In the genomic region with DNA sequence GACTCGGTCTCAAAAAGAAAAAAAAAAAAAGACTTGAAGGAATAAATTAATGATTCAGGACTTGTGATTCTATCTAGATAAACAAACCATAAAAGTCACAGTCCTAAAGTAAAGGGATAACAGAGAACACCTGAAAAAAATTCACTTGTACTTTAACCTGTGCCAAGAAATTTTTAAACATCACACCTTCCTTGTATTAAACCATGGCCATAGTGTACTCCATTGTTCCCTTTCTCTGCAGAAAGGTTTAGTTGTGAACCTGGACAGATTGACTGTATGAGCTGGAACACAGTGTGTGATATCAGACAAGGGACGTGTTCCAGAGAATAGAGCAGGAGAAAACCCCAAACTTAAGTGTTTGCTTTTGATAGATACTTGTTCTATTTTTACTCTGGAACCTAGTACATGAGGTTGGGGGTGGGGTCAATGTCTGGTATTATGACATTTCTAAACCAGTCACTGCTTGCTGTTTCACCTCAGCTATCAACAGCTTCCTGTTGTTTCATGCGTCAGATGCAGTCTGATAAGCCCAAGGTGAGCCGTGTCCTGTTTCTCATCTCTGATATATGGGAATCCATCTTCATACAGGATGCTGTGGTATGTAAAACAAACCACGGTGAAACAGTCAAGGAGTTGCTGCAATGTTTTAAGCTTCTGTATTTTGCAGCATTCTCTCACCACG, we compare ENCODE assay signal across 8 cellular contexts.
DNase-seq lines count a peak whose midpoint lies in the region; ATAC-seq and TF ChIP-seq lines count a peak whose summit lies in the region.

No MANE protein-coding gene starts in this region.

- POLR2A ChIA-PET in naive thymus-derived CD8-positive, alpha-beta T cell (lab: Charles Lee), result interaction anchor here (0.8 to 2.8 kb wide), 5 partner anchors 11 to 74 kb away, joined by 3 to 11 read pairs (median 4); no protein-coding TSS in a partner anchor

- TF ChIP-seq CTCF in GM12875 (IDR thresholded peaks at IDR 0.05; ENCODE audit: borderline replicate concordance, insufficient read depth, low read depth, low read length) (no peak), CD14-positive monocyte (IDR thresholded peaks at IDR 0.05) (no peak)

- H3K36me3 ChIP-seq in H7 (replicated peaks; ENCODE audit: control insufficient read depth, insufficient read depth, low read length), result no peaks in the 10 kb centered on the region

- ATAC-seq in HG02610 (IDR thresholded peaks at IDR 0.05; ENCODE audit: unreplicated experiment) (peak; percentile 86), GM18517 (IDR thresholded peaks at IDR 0.05; ENCODE audit: unreplicated experiment) (no peak)
- peak; percentile 96 to 98 for ATAC-seq in naive thymus-derived CD8-positive, alpha-beta T cell

- peaks cover 0 to 7% (median under 1%) of the 10 kb centered on the region in 9 donors for H3K9me3 Mint-ChIP-seq in naive thymus-derived CD8-positive, alpha-beta T cell
- H3K9me3 Mint-ChIP-seq in CD14-positive monocyte, result peaks cover 0 to 6% (median 3%) of the 10 kb centered on the region in 7 donors

- H3K27me3 Mint-ChIP-seq in naive thymus-derived CD8-positive, alpha-beta T cell, result no peaks in the 10 kb centered on the region
- H3K27me3 Mint-ChIP-seq in CD14-positive monocyte (ENCODE audit: low read depth in 3 of 3), result peaks cover 0 to 1% (median 0%) of the 10 kb centered on the region in 3 donors

- H3K4me3 ChIP-seq in GM12875 (ENCODE audit: low read depth, low read length), result peak overlapping the region; percentile 21
- H3K4me3 ChIP-seq in H7 (ENCODE audit: insufficient read depth, low read depth, low read length), result no peak overlapping the region

- peak; percentile 96 for DNase-seq in NCI-H748 (lab: John Stamatoyannopoulos, UW; ENCODE audit: unreplicated experiment)
- peak; percentile 22 for DNase-seq in activated naive CD4-positive, alpha-beta T cell treated with anti-CD3 and anti-CD28 coated beads, Interleukin-2, amount 50 U/mL, for 16 hours
- peak; percentile 11 to 91 (median 71) for DNase-seq in naive thymus-derived CD8-positive, alpha-beta T cell
- no peak for DNase-seq in CD14-positive monocyte (ENCODE audit: low spot score)
- no peak for DNase-seq in H7

- H3K27me3 ChIP-seq in H7 (ENCODE audit: control insufficient read depth, insufficient read depth, low read length), result no peaks in the 10 kb centered on the region

- H3K36me3 Mint-ChIP-seq in naive thymus-derived CD8-positive, alpha-beta T cell, result peaks cover 0 to under 1% (median 0%) of the 10 kb centered on the region in 3 donors
- no peaks in the 10 kb centered on the region for H3K36me3 Mint-ChIP-seq in CD14-positive monocyte

- peak overlapping the region; percentile 87 to 99 (median 94) for H3K27ac Mint-ChIP-seq in naive thymus-derived CD8-positive, alpha-beta T cell
- no peak overlapping the region for H3K27ac Mint-ChIP-seq in CD14-positive monocyte

- peaks cover 25 to 61% (median 61%) of the 10 kb centered on the region in 4 donors for H3K4me1 Mint-ChIP-seq in naive thymus-derived CD8-positive, alpha-beta T cell
- H3K4me1 Mint-ChIP-seq in CD14-positive monocyte, result peaks cover 4% of the 10 kb centered on the region

- peak overlapping the region; percentile 49 to 85 (median 73) for H3K4me3 Mint-ChIP-seq in naive thymus-derived CD8-positive, alpha-beta T cell
- H3K4me3 Mint-ChIP-seq in CD14-positive monocyte, result no peak overlapping the region

- intact Hi-C loops in CD14-positive monocyte (cut with micrococcal nuclease), result no loop called here

Comparison
In these comparisons a context has a peak if more than half of its experiments do, and no peak if none do; other contexts are left out.
1. DNase-seq: peak in NCI-H748 (single experiment), activated naive CD4-positive, alpha-beta T cell treated with anti-CD3 and anti-CD28 coated beads, Interleukin-2, amount 50 U/mL, for 16 hours (single experiment) and naive thymus-derived CD8-positive, alpha-beta T cell (10 of 10); none in CD14-positive monocyte (single experiment) and H7 (single experiment).
2. H3K27ac Mint-ChIP-seq: peak in naive thymus-derived CD8-positive, alpha-beta T cell (10 of 10); none in CD14-positive monocyte (0 of 7).
3. H3K4me3 Mint-ChIP-seq: peak in naive thymus-derived CD8-positive, alpha-beta T cell (10 of 10); none in CD14-positive monocyte (0 of 2).